In genomic region chr9:83424831-83425230, GRCh38 we compare ENCODE assay signal across 17 cellular contexts.
DNase-seq lines count a peak whose midpoint lies in the region; ATAC-seq, FAIRE-seq and TF ChIP-seq lines count a peak whose summit lies in the region.
"Had no signal": no experiment of that assay in that cellular context is flagged by ENCODE, and none has a peak within 500 bp of the region (broad histone marks: within the 10 kb centered on the region; RNA-seq: fewer than 3 reads in every experiment).

No MANE protein-coding gene starts in this region.

- FAIRE-seq in bronchial epithelial cell (lab: Jason Lieb, UNC) (no peak), kidney (lab: Jason Lieb, UNC) (no peak)

- peaks cover 10% of the 10 kb centered on the region; the same call in 2 of the 3 replicates for H3K4me1 Mint-ChIP-seq in GM23338
- no peaks in the 10 kb centered on the region for H3K4me1 Mint-ChIP-seq in activated naive CD4-positive, alpha-beta T cell treated with anti-CD3 and anti-CD28 coated beads, Interleukin-2, amount 10 ng/mL, durations not matched to agents 7 days and 5 days
- H3K4me1 Mint-ChIP-seq: IgD-negative memory B cell had no signal

- H3F3A ChIP-seq in GM23338 (replicated peaks; ENCODE audit: low read depth): no peaks in the 10 kb centered on the region

- no peaks in the 10 kb centered on the region for H3K36me3 Mint-ChIP-seq in GM23338 (ENCODE audit: low read depth)
- H3K36me3 Mint-ChIP-seq in activated naive CD4-positive, alpha-beta T cell treated with anti-CD3 and anti-CD28 coated beads, Interleukin-2, amount 10 ng/mL, durations not matched to agents 7 days and 5 days: no peaks in the 10 kb centered on the region

- no peak for TF ChIP-seq CTCF in GM23338 (conservative IDR thresholded peaks at IDR 0.05; ENCODE audit: low read depth in 2 of 2)
- no peak for TF ChIP-seq CTCF in bronchial epithelial cell (IDR thresholded peaks at IDR 0.05; ENCODE audit: insufficient read depth, low read length, severe bottlenecking)
- TF ChIP-seq CTCF in kidney (IDR thresholded peaks at IDR 0.05; ENCODE audit: borderline replicate concordance, extremely low read depth, insufficient read depth): no peak

- no peak overlapping the region for H3K4me3 ChIP-seq in GM23338
- H3K4me3 ChIP-seq in bronchial epithelial cell (ENCODE audit: low read depth, low read length): no peak overlapping the region
- no peak overlapping the region for H3K4me3 ChIP-seq in kidney (ENCODE audit: low read length in 2 of 2)
- H3K4me3 ChIP-seq: Peyer's patch had no signal

- no peak overlapping the region for H2AFZ ChIP-seq in GM23338

- H3K4me1 ChIP-seq in GM23338 (ENCODE audit: insufficient read depth): no peaks in the 10 kb centered on the region
- peaks cover 13 to 19% of the 10 kb centered on the region in 2 donors for H3K4me1 ChIP-seq in kidney (ENCODE audit: control insufficient read depth in 1 of 2, insufficient read depth in 1 of 2, low read depth in 1 of 2, low read length in 2 of 2)

- intact Hi-C loops in kidney (cut with DNase I): no loop called here

- no peaks in the 10 kb centered on the region for H3K27me3 ChIP-seq in GM23338 (ENCODE audit: insufficient read depth)
- H3K27me3 ChIP-seq in bronchial epithelial cell (ENCODE audit: control insufficient read depth, insufficient read depth, low read length): no peaks in the 10 kb centered on the region
- H3K27me3 ChIP-seq: BE2C, Peyer's patch had no signal

- ATAC-seq in GM23338: no peak
- no peak for ATAC-seq in HG03520 (IDR thresholded peaks at IDR 0.05; ENCODE audit: unreplicated experiment)
- ATAC-seq in GM19023 (IDR thresholded peaks at IDR 0.05; ENCODE audit: unreplicated experiment): no peak

- DNase-seq in D341Med (ENCODE audit: low spot score) (peak; percentile 55), GM23338 (ENCODE audit: low spot score) (no peak), NCI-H82 treated with DMSO at 0.1 percent for 48 hours (lab: John Stamatoyannopoulos, UW; ENCODE audit: unreplicated experiment) (peak; percentile 66), bronchial epithelial cell (ENCODE audit: low read depth) (peak; percentile 2), kidney (no peak)
- DNase-seq in activated naive CD4-positive, alpha-beta T cell treated with anti-CD3 and anti-CD28 coated beads, Interleukin-2, amount 10 ng/mL, durations not matched to agents 7 days and 5 days: no peak
- DNase-seq: BE2C, DMS79 treated with DMSO at 0.1 percent for 48 hours, H9, HFFc6, NCI-H1694, NCI-H2081, Peyer's patch, T-helper 1 cell had no signal

- H3K9me2 ChIP-seq in GM23338 (ENCODE audit: insufficient read depth): no peaks in the 10 kb centered on the region; the same call in 1 of the 2 replicates

- peak overlapping the region; percentile 25; the same call in 1 of the 2 replicates for H3K27ac Mint-ChIP-seq in GM23338
- no peak overlapping the region for H3K27ac Mint-ChIP-seq in activated naive CD4-positive, alpha-beta T cell treated with anti-CD3 and anti-CD28 coated beads, Interleukin-2, amount 10 ng/mL, durations not matched to agents 7 days and 5 days
- H3K27ac Mint-ChIP-seq: HFFc6, IgD-negative memory B cell had no signal

- no peaks in the 10 kb centered on the region for H3K27me3 Mint-ChIP-seq in GM23338 (ENCODE audit: insufficient read depth, low read depth, poor library complexity)
- no peaks in the 10 kb centered on the region for H3K27me3 Mint-ChIP-seq in activated naive CD4-positive, alpha-beta T cell treated with anti-CD3 and anti-CD28 coated beads, Interleukin-2, amount 10 ng/mL, durations not matched to agents 7 days and 5 days
- H3K27me3 Mint-ChIP-seq: IgD-negative memory B cell had no signal

- no peak overlapping the region for H3K4me3 Mint-ChIP-seq in GM23338
- no peak overlapping the region for H3K4me3 Mint-ChIP-seq in activated naive CD4-positive, alpha-beta T cell treated with anti-CD3 and anti-CD28 coated beads, Interleukin-2, amount 10 ng/mL, durations not matched to agents 7 days and 5 days
- H3K4me3 Mint-ChIP-seq: H9, HFFc6, IgD-negative memory B cell had no signal

- H3K4me2 ChIP-seq in GM23338: no peak overlapping the region

- no peaks in the 10 kb centered on the region for H3K9me3 Mint-ChIP-seq in GM23338
- H3K9me3 Mint-ChIP-seq in activated naive CD4-positive, alpha-beta T cell treated with anti-CD3 and anti-CD28 coated beads, Interleukin-2, amount 10 ng/mL, durations not matched to agents 7 days and 5 days: no peaks in the 10 kb centered on the region
- H3K9me3 Mint-ChIP-seq: H9, HFFc6, IgD-negative memory B cell had no signal

- H3K36me3 ChIP-seq in GM23338 (ENCODE audit: insufficient read depth) (no peaks in the 10 kb centered on the region), bronchial epithelial cell (ENCODE audit: control insufficient read depth, insufficient read depth, low read length) (no peaks in the 10 kb centered on the region), kidney (ENCODE audit: control insufficient read depth in 1 of 2, insufficient read depth in 2 of 2, low read length in 2 of 2) (no peaks in the 10 kb centered on the region)
- H3K36me3 ChIP-seq: Peyer's patch had no signal

- H3K9me3 ChIP-seq in kidney (ENCODE audit: control insufficient read depth in 1 of 2, low read length in 2 of 2): no peaks in the 10 kb centered on the region
- H3K9me3 ChIP-seq: BE2C, Peyer's patch had no signal

- no peak overlapping the region for H3K9ac ChIP-seq in kidney (ENCODE audit: low read length in 2 of 2)

- H3K27ac ChIP-seq in GM23338 (ENCODE audit: low read depth): no peak overlapping the region
- peak overlapping the region in 1 of 2 donors; percentile 20 for H3K27ac ChIP-seq in kidney (ENCODE audit: low read depth in 2 of 2, low read length in 2 of 2)

- no peaks in the 10 kb centered on the region for H4K20me1 ChIP-seq in GM23338 (replicated peaks; ENCODE audit: insufficient read depth)

- H3K79me2 ChIP-seq in GM23338 (replicated peaks; ENCODE audit: insufficient read depth): no peaks in the 10 kb centered on the region

- CTCF ChIA-PET in activated naive CD4-positive, alpha-beta T cell treated with anti-CD3 and anti-CD28 coated beads, Interleukin-2, amount 10 ng/mL, durations not matched to agents 7 days and 5 days (lab: Charles Lee): no interaction called here

TF ChIP-seq in GM23338, 12 proteins besides CTCF, POLR2A, EP300 and RAD21 (continues in another document):
- TF ChIP-seq, protein P1, sequence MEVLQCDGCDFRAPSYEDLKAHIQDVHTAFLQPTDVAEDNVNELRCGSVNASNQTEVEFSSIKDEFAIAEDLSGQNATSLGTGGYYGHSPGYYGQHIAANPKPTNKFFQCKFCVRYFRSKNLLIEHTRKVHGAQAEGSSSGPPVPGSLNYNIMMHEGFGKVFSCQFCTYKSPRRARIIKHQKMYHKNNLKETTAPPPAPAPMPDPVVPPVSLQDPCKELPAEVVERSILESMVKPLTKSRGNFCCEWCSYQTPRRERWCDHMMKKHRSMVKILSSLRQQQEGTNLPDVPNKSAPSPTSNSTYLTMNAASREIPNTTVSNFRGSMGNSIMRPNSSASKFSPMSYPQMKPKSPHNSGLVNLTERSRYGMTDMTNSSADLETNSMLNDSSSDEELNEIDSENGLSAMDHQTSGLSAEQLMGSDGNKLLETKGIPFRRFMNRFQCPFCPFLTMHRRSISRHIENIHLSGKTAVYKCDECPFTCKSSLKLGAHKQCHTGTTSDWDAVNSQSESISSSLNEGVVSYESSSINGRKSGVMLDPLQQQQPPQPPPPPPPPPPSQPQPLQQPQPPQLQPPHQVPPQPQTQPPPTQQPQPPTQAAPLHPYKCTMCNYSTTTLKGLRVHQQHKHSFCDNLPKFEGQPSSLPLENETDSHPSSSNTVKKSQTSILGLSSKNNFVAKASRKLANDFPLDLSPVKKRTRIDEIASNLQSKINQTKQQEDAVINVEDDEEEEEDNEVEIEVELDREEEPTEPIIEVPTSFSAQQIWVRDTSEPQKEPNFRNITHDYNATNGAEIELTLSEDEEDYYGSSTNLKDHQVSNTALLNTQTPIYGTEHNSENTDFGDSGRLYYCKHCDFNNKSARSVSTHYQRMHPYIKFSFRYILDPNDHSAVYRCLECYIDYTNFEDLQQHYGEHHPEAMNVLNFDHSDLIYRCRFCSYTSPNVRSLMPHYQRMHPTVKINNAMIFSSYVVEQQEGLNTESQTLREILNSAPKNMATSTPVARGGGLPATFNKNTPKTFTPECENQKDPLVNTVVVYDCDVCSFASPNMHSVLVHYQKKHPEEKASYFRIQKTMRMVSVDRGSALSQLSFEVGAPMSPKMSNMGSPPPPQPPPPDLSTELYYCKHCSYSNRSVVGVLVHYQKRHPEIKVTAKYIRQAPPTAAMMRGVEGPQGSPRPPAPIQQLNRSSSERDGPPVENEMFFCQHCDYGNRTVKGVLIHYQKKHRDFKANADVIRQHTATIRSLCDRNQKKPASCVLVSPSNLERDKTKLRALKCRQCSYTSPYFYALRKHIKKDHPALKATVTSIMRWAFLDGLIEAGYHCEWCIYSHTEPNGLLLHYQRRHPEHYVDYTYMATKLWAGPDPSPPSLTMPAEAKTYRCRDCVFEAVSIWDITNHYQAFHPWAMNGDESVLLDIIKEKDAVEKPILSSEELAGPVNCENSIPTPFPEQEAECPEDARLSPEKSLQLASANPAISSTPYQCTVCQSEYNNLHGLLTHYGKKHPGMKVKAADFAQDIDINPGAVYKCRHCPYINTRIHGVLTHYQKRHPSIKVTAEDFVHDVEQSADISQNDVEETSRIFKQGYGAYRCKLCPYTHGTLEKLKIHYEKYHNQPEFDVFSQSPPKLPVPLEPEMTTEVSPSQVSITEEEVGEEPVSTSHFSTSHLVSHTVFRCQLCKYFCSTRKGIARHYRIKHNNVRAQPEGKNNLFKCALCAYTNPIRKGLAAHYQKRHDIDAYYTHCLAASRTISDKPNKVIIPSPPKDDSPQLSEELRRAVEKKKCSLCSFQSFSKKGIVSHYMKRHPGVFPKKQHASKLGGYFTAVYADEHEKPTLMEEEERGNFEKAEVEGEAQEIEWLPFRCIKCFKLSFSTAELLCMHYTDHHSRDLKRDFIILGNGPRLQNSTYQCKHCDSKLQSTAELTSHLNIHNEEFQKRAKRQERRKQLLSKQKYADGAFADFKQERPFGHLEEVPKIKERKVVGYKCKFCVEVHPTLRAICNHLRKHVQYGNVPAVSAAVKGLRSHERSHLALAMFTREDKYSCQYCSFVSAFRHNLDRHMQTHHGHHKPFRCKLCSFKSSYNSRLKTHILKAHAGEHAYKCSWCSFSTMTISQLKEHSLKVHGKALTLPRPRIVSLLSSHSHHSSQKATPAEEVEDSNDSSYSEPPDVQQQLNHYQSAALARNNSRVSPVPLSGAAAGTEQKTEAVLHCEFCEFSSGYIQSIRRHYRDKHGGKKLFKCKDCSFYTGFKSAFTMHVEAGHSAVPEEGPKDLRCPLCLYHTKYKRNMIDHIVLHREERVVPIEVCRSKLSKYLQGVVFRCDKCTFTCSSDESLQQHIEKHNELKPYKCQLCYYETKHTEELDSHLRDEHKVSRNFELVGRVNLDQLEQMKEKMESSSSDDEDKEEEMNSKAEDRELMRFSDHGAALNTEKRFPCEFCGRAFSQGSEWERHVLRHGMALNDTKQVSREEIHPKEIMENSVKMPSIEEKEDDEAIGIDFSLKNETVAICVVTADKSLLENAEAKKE (CRISPR knock-in tag; IDR thresholded peaks at IDR 0.05): no peak
- TF ChIP-seq NANOG (IDR thresholded peaks at IDR 0.05; ENCODE audit: borderline replicate concordance): no peak
- no peak for TF ChIP-seq ZNF114 (CRISPR knock-in tag; IDR thresholded peaks at IDR 0.05)

Comparison
In these comparisons a context has a peak if more than half of its experiments do, and no peak if none do; other contexts are left out.
1. DNase-seq: peak in D341Med (single experiment), NCI-H82 treated with DMSO at 0.1 percent for 48 hours (single experiment) and bronchial epithelial cell (single experiment); none in GM23338 (single experiment), kidney (single experiment) and activated naive CD4-positive, alpha-beta T cell treated with anti-CD3 and anti-CD28 coated beads, Interleukin-2, amount 10 ng/mL, durations not matched to agents 7 days and 5 days (single experiment).